ENCODE assay signal across 1 cellular context in genomic region chr1:159077657-159077961, GRCh38.
A peak's percentile ranks its signal among the peaks of the same experiment; 100 is the strongest.
TF ChIP-seq lines count a peak whose summit lies in the region.

No MANE protein-coding gene starts in this region.

TF ChIP-seq in GM12878, 131 proteins besides CTCF, POLR2A, EP300 and RAD21:
- TF ChIP-seq MXI1 (IDR thresholded peaks at IDR 0.05; ENCODE audit: low read depth, low read length) = 0 out of 2 replicates have a peak, but pooled peaks have one; percentile 32
- no peak for TF ChIP-seq SIN3A (IDR thresholded peaks at IDR 0.05; ENCODE audit: low read depth, low read length)
- peak; percentile 35 for TF ChIP-seq BCL3 (IDR thresholded peaks at IDR 0.05; ENCODE audit: borderline replicate concordance, insufficient read depth, low read depth, low read length, poor library complexity, severe bottlenecking)
- 0 out of 2 replicates have a peak, but pooled peaks have one; percentile 3 for TF ChIP-seq NFIC (IDR thresholded peaks at IDR 0.05; ENCODE audit: low read depth, low read length)
- 0 out of 2 replicates have a peak, but pooled peaks have one; percentile 17 for TF ChIP-seq WRNIP1 (IDR thresholded peaks at IDR 0.05; ENCODE audit: borderline replicate concordance, low read depth, low read length)
- TF ChIP-seq NR2F1 (conservative IDR thresholded peaks at IDR 0.05) = peak; percentile 70; the same call in 1 of the 2 replicates
- no peak for TF ChIP-seq E2F4 (IDR thresholded peaks at IDR 0.05; ENCODE audit: low read depth, low read length)
- TF ChIP-seq ZBTB40 (IDR thresholded peaks at IDR 0.05; ENCODE audit: borderline replicate concordance) = 0 out of 2 replicates have a peak, but pooled peaks have one; percentile 49
